Comparison of ENCODE assay signal across 1 cellular context in genomic region chr1:25616080-25616931, GRCh38.
TF ChIP-seq lines count a peak whose summit lies in the region.

Gene MAN1C1 (plus strand): TSS chr1:25616791. CDS start chr1:25617798, 1,007 bp downstream.

TF ChIP-seq in HepG2, 621 proteins besides CTCF, POLR2A, EP300 and RAD21 (continued from another document and continues in another):
- TF ChIP-seq FUBP1 (CRISPR knock-in tag; IDR thresholded peaks at IDR 0.05; ENCODE audit: borderline replicate concordance) (no peak), ZSCAN5A (CRISPR knock-in tag; IDR thresholded peaks at IDR 0.05; ENCODE audit: borderline replicate concordance) (no peak), MED8 (CRISPR knock-in tag; IDR thresholded peaks at IDR 0.05; ENCODE audit: insufficient replicate concordance) (no peak), NFYC (CRISPR knock-in tag; IDR thresholded peaks at IDR 0.05) (peak; percentile 70), MTF2 (CRISPR knock-in tag; IDR thresholded peaks at IDR 0.05; ENCODE audit: borderline replicate concordance) (no peak), ZBTB8A (CRISPR knock-in tag; IDR thresholded peaks at IDR 0.05; ENCODE audit: borderline replicate concordance, low read depth) (no peak), PAWR (CRISPR knock-in tag; IDR thresholded peaks at IDR 0.05; ENCODE audit: borderline replicate concordance) (no peak), ZNF292 (CRISPR knock-in tag; IDR thresholded peaks at IDR 0.05; ENCODE audit: borderline replicate concordance, low read depth) (no peak), DDIT3 (CRISPR knock-in tag; IDR thresholded peaks at IDR 0.05) (no peak), REL (CRISPR knock-in tag; conservative IDR thresholded peaks at IDR 0.05) (no peak), IKZF1 (IDR thresholded peaks at IDR 0.05) (no peak), ZNF713 (CRISPR knock-in tag; IDR thresholded peaks at IDR 0.05) (no peak), ZSCAN22 (CRISPR knock-in tag; IDR thresholded peaks at IDR 0.05) (no peak), FOXA3 (CRISPR knock-in tag; IDR thresholded peaks at IDR 0.05) (no peak), SOX5 (CRISPR knock-in tag; IDR thresholded peaks at IDR 0.05; ENCODE audit: borderline replicate concordance) (no peak), ZBTB38 (CRISPR knock-in tag; IDR thresholded peaks at IDR 0.05) (no peak), YEATS2 (CRISPR knock-in tag; IDR thresholded peaks at IDR 0.05; ENCODE audit: borderline replicate concordance) (0 out of 2 replicates have a peak, but pooled peaks have one; percentile 16), BRCA1 (CRISPR knock-in tag; IDR thresholded peaks at IDR 0.05) (no peak), MLXIP (CRISPR knock-in tag; IDR thresholded peaks at IDR 0.05; ENCODE audit: borderline replicate concordance) (no peak), ZNF317 (CRISPR knock-in tag; IDR thresholded peaks at IDR 0.05) (no peak), NFKBIZ (CRISPR knock-in tag; IDR thresholded peaks at IDR 0.05) (no peak), TFDP2 (CRISPR knock-in tag; IDR thresholded peaks at IDR 0.05) (peak; percentile 56), NR2C2 (CRISPR knock-in tag; IDR thresholded peaks at IDR 0.05; ENCODE audit: borderline replicate concordance) (no peak), ZNF782 (CRISPR knock-in tag; IDR thresholded peaks at IDR 0.05; ENCODE audit: borderline replicate concordance) (no peak), ZNF501 (CRISPR knock-in tag; IDR thresholded peaks at IDR 0.05) (no peak), ZBTB34 (CRISPR knock-in tag; IDR thresholded peaks at IDR 0.05) (no peak), ZNF740 (CRISPR knock-in tag; IDR thresholded peaks at IDR 0.05) (peak; percentile 86), ZNF281 (CRISPR knock-in tag; IDR thresholded peaks at IDR 0.05; ENCODE audit: borderline replicate concordance) (no peak), PAX8 (CRISPR knock-in tag; IDR thresholded peaks at IDR 0.05; ENCODE audit: borderline replicate concordance) (no peak), FOXO1 (CRISPR knock-in tag; IDR thresholded peaks at IDR 0.05) (no peak), ZNF639 (CRISPR knock-in tag; conservative IDR thresholded peaks at IDR 0.05) (0 out of 2 replicates have a peak, but pooled peaks have one; percentile 32), SALL2 (CRISPR knock-in tag; IDR thresholded peaks at IDR 0.05) (no peak), TRIM22 (IDR thresholded peaks at IDR 0.05) (no peak), RELA (CRISPR knock-in tag; IDR thresholded peaks at IDR 0.05) (no peak), MTERF4 (CRISPR knock-in tag; IDR thresholded peaks at IDR 0.05) (no peak), TAF15 (IDR thresholded peaks at IDR 0.05; ENCODE audit: low read depth, low read length, poor library complexity, severe bottlenecking) (no peak), STAG1 (CRISPR knock-in tag; IDR thresholded peaks at IDR 0.05) (0 out of 2 replicates have a peak, but pooled peaks have one; percentile 14), TOE1 (CRISPR knock-in tag; IDR thresholded peaks at IDR 0.05) (no peak), ZNF577 (CRISPR knock-in tag; IDR thresholded peaks at IDR 0.05; ENCODE audit: borderline replicate concordance, low read depth) (no peak), HNRNPL (IDR thresholded peaks at IDR 0.05; ENCODE audit: low read depth, low read length) (peak; percentile 90), ZBTB42 (CRISPR knock-in tag; IDR thresholded peaks at IDR 0.05) (no peak), ZNF556 (CRISPR knock-in tag; IDR thresholded peaks at IDR 0.05; ENCODE audit: borderline replicate concordance) (no peak), ERF (CRISPR knock-in tag; IDR thresholded peaks at IDR 0.05) (0 out of 2 replicates have a peak, but pooled peaks have one; percentile 15), TBX2 (CRISPR knock-in tag; IDR thresholded peaks at IDR 0.05; ENCODE audit: borderline replicate concordance) (peak; percentile 36; the same call in 1 of the 2 replicates), ZNF432 (CRISPR knock-in tag; IDR thresholded peaks at IDR 0.05; ENCODE audit: borderline replicate concordance) (no peak), ZNF18 (CRISPR knock-in tag; IDR thresholded peaks at IDR 0.05; ENCODE audit: insufficient replicate concordance) (no peak)
